10 cellular contexts compared by ENCODE assay signal in genomic region chr13:33229446-33230177, GRCh38. TPM values are rescaled to one million over a fixed set of nuclear protein-coding genes. Genes with fewer than 3 reads are reported as not detected.
DNase-seq lines count a peak whose midpoint lies in the region; ATAC-seq, FAIRE-seq and TF ChIP-seq lines count a peak whose summit lies in the region.
"Had no signal": no experiment of that assay in that cellular context is flagged by ENCODE, and none has a peak within 500 bp of the region (broad histone marks: within the 10 kb centered on the region; RNA-seq: fewer than 3 reads in every experiment).

No MANE protein-coding gene starts in this region.

- peaks cover 0 to 3% (median 0%) of the 10 kb centered on the region in 4 donors for H3K36me3 ChIP-seq in sigmoid colon

- H3K4me1 ChIP-seq in right cardiac atrium (ENCODE audit: control insufficient read depth, insufficient read depth, low read length) (peaks cover 22% of the 10 kb centered on the region), sigmoid colon (peaks cover 0 to 68% (median 58%) of the 10 kb centered on the region in 4 donors)

- no peak for TF ChIP-seq EP300 in sigmoid colon (IDR thresholded peaks at IDR 0.05)

- no peak for TF ChIP-seq POLR2A in sigmoid colon (IDR thresholded peaks at IDR 0.05)

- H3K27me3 ChIP-seq in right cardiac atrium (ENCODE audit: control insufficient read depth, insufficient read depth) (no peaks in the 10 kb centered on the region), sigmoid colon (no peaks in the 10 kb centered on the region)

- intact Hi-C loops in right cardiac atrium (cut with DNase I) (loop anchor here in 3 of 4 donors (10.0 kb wide), 2 partner anchors 55 to 315 kb away; partner anchors contain the start of gene STARD13 (in 3 of the 3)), sigmoid colon (cut with DNase I) (loop anchor here (5.0 to 10.0 kb wide), 6 partner anchors 53 to 495 kb away; no protein-coding TSS in a partner anchor)

- H3K27ac ChIP-seq in right cardiac atrium (ENCODE audit: low read length) (peak overlapping the region; percentile 64), sigmoid colon (peak overlapping the region; percentile 66 to 80 (median 71))

- TF ChIP-seq CTCF in sigmoid colon (IDR thresholded peaks at IDR 0.05) (no peak), D721Med (IDR thresholded peaks at IDR 0.05; ENCODE audit: insufficient read depth, missing control alignments) (no peak), GM20000 (IDR thresholded peaks at IDR 0.05; ENCODE audit: extremely low read depth, missing control alignments) (no peak)

- H3K9me3 ChIP-seq in right cardiac atrium (ENCODE audit: control insufficient read depth, low read length) (no peaks in the 10 kb centered on the region), sigmoid colon (no peaks in the 10 kb centered on the region)

- DNase-seq in ELF-1 (ENCODE audit: low read depth, low spot score), result peak; percentile 36
- peak in 43 of 56 donors; percentile 18 to 82 (median 50) for DNase-seq in amygdala (lab: John Stamatoyannopoulos, UW)
- peak; percentile 41 to 74 (median 48) for DNase-seq in right cardiac atrium
- DNase-seq in sigmoid colon, result no peak
- no peak for DNase-seq in D721Med (ENCODE audit: insufficient read length, low spot score)
- no peak for DNase-seq in hepatic stellate cell (ENCODE audit: low spot score)
- DNase-seq in central memory CD4-positive, alpha-beta T cell, result no peak
- no peak for DNase-seq in GM20000 (ENCODE audit: low spot score)
- DNase-seq: activated CD4-positive, CD25-positive, alpha-beta regulatory T cell had no signal

- FAIRE-seq in D721Med (lab: Jason Lieb, UNC), result no peak
- FAIRE-seq: colon had no signal

- H3K4me3 ChIP-seq in right cardiac atrium (ENCODE audit: low read length) (no peak overlapping the region), sigmoid colon (no peak overlapping the region)

- WGBS in right cardiac atrium, result 67% methylated on average over 10 of the region's 10 CpGs
- WGBS in sigmoid colon, 2 donors, result 36 to 73% methylated on average over 10 of the region's 10 CpGs

- peak; percentile 47 to 71 for ATAC-seq in right cardiac atrium

RNA-seq across cellular contexts. Expression of gene STARD13, which starts 55.9 kb away (rescaled TPM):
- total RNA-seq in right cardiac atrium (10 to 100 TPM; 26.1 to 35.7 (median 30.7) TPM), sigmoid colon (100 to 1,000 TPM in 1 of 4 donors, 10 to 100 TPM in 3; 66.7 to 102 (median 81.8) TPM)
- polyA plus RNA-seq in right cardiac atrium (9.6 TPM), sigmoid colon (10 to 100 TPM in 1 of 3 donors, 1 to 10 TPM in 2; 3.7 to 14.1 (median 6.0) TPM)

Comparison
In these comparisons a context has a peak if more than half of its experiments do, and no peak if none do; other contexts are left out.
1. DNase-seq: peak in ELF-1 (single experiment), amygdala (43 of 56) and right cardiac atrium (3 of 3); none in sigmoid colon (single experiment), D721Med (single experiment), hepatic stellate cell (single experiment), central memory CD4-positive, alpha-beta T cell (single experiment) and GM20000 (single experiment).